In genomic region chr7:116161733-116162132, GRCh38 we compare ENCODE assay signal across 1 cellular context.
A peak's percentile ranks its signal among the peaks of the same experiment; 100 is the strongest.
TF ChIP-seq lines count a peak whose summit lies in the region.

No MANE protein-coding gene starts in this region.

TF ChIP-seq in GM23338, 12 proteins besides CTCF, POLR2A, EP300 and RAD21:
- TF ChIP-seq ZNF462 (CRISPR knock-in tag; IDR thresholded peaks at IDR 0.05): 0 out of 2 replicates have a peak, but pooled peaks have one; percentile 36
- no peak for TF ChIP-seq CREB1 (CRISPR knock-in tag; IDR thresholded peaks at IDR 0.05; ENCODE audit: low read depth)
- TF ChIP-seq NANOG (IDR thresholded peaks at IDR 0.05; ENCODE audit: borderline replicate concordance): peak; percentile 79
- TF ChIP-seq STAT1 (IDR thresholded peaks at IDR 0.05; ENCODE audit: unreplicated experiment): no peak
- TF ChIP-seq JUNB (IDR thresholded peaks at IDR 0.05; ENCODE audit: unreplicated experiment): no peak
TF ChIP-seq in GM23338: peak in this region for 2.
